ENCODE assay signal across 13 cellular contexts in genomic region chr17:49388692-49389513, GRCh38. TPM values are rescaled to one million over a fixed set of nuclear protein-coding genes. Genes with fewer than 3 reads are reported as not detected.
A peak's percentile ranks its signal among the peaks of the same experiment; 100 is the strongest.
DNase-seq lines count a peak whose midpoint lies in the region; ATAC-seq and TF ChIP-seq lines count a peak whose summit lies in the region.
"Had no signal": no experiment of that assay in that cellular context is flagged by ENCODE, and none has a peak within 500 bp of the region (broad histone marks: within the 10 kb centered on the region; RNA-seq: fewer than 3 reads in every experiment).

No MANE protein-coding gene starts in this region.

- H3K4me3 Mint-ChIP-seq in activated T-cell treated with anti-CD3 and anti-CD28 coated beads, Interleukin-2, amount 50 U/mL, for 24 hours = peak overlapping the region; percentile 30

- intact Hi-C loops in dorsolateral prefrontal cortex (cut with DNase I) = no loop called here

- no peak overlapping the region for H3K18ac ChIP-seq in neuronal stem cell (ENCODE audit: low read length)

- H3K4me3 ChIP-seq in OCI-LY3 (ENCODE audit: low read length) = no peak overlapping the region
- no peak overlapping the region for H3K4me3 ChIP-seq in dorsolateral prefrontal cortex
- H3K4me3 ChIP-seq in neuronal stem cell (ENCODE audit: low read length in 2 of 2) = no peak overlapping the region
- H3K4me3 ChIP-seq: gastroesophageal sphincter, left lung had no signal

- no peak overlapping the region for H3K14ac ChIP-seq in neuronal stem cell (ENCODE audit: low read length)

- no peak for DNase-seq in activated T-cell treated with anti-CD3 and anti-CD28 coated beads, Interleukin-2, amount 50 U/mL, for 24 hours
- no peak for DNase-seq in activated T-cell treated with anti-CD3 and anti-CD28 coated beads, Interleukin-2, amount 50 U/mL, for 1 hour
- DNase-seq in dorsolateral prefrontal cortex (no peak), stromal cell of bone marrow (ENCODE audit: low read depth) (peak; percentile 18), neuronal stem cell (ENCODE audit: low spot score) (no peak), GM19240 (ENCODE audit: insufficient read length, low spot score) (no peak)
- DNase-seq: cerebellar nuclear complex, left lung, NCI-H1105 treated with DMSO at 0.1 percent for 48 hours, NCI-H774 had no signal

- no peaks in the 10 kb centered on the region for H3K79me2 ChIP-seq in OCI-LY3 (ENCODE audit: low read length)

- no peak overlapping the region for H2BK5ac ChIP-seq in neuronal stem cell (ENCODE audit: low read length)

- H4K20me1 ChIP-seq in OCI-LY3 (ENCODE audit: insufficient read depth, low read length) = no peaks in the 10 kb centered on the region

- no peak overlapping the region for H2BK15ac ChIP-seq in neuronal stem cell (ENCODE audit: low read length)

- no CpG with 5 or more reads among the region's 8 CpGs for WGBS in neuronal stem cell (ENCODE audit: extremely low coverage in 2 of 2, insufficient read length in 2 of 2, insufficient replicate concordance in 1 of 2), 2 donors

- H3K23ac ChIP-seq in neuronal stem cell (ENCODE audit: low read depth, low read length, poor library complexity) = no peak overlapping the region

- H2BK120ac ChIP-seq in neuronal stem cell (ENCODE audit: low read depth, low read length) = no peak overlapping the region

- H3K27ac Mint-ChIP-seq in activated T-cell treated with anti-CD3 and anti-CD28 coated beads, Interleukin-2, amount 50 U/mL, for 24 hours = peak overlapping the region; percentile 86

- H3K27me3 ChIP-seq in OCI-LY3 (ENCODE audit: low read depth, low read length) = no peaks in the 10 kb centered on the region
- no peaks in the 10 kb centered on the region for H3K27me3 ChIP-seq in dorsolateral prefrontal cortex
- peaks cover 0 to 13% (median 0%) of the 10 kb centered on the region in 3 experiments for H3K27me3 ChIP-seq in neuronal stem cell (ENCODE audit: control insufficient read depth in 3 of 3, insufficient read depth in 3 of 3, low read depth in 1 of 3, low read length in 3 of 3)
- H3K27me3 ChIP-seq: gastroesophageal sphincter, left lung had no signal

- ATAC-seq in HG02973 (IDR thresholded peaks at IDR 0.05; ENCODE audit: unreplicated experiment) = no peak
- ATAC-seq: gastroesophageal sphincter, left lung had no signal

- TF ChIP-seq CTCF in OCI-LY3 (IDR thresholded peaks at IDR 0.05; ENCODE audit: low read depth, low read length) (no peak), dorsolateral prefrontal cortex (IDR thresholded peaks at IDR 0.05 in 54 of 56, conservative IDR thresholded peaks at IDR 0.05 in 2 of 56; ENCODE audit: low read depth in 1 of 56, partially characterized antibody in 56 of 56) (no peak)

- no peak overlapping the region for H2AK5ac ChIP-seq in neuronal stem cell (ENCODE audit: low read depth, low read length)

- H3K9me3 ChIP-seq in OCI-LY3 (ENCODE audit: insufficient read depth, low read length) (no peaks in the 10 kb centered on the region), neuronal stem cell (replicated peaks in 1 of 2; ENCODE audit: control insufficient read depth in 2 of 2, insufficient read depth in 1 of 2, low read depth in 1 of 2, low read length in 2 of 2) (no peaks in the 10 kb centered on the region)
- H3K9me3 ChIP-seq: gastroesophageal sphincter, left lung had no signal

- peaks cover 50% of the 10 kb centered on the region for H3K4me1 Mint-ChIP-seq in activated T-cell treated with anti-CD3 and anti-CD28 coated beads, Interleukin-2, amount 50 U/mL, for 24 hours (ENCODE audit: low read depth)

- H3K4me2 ChIP-seq in OCI-LY3 (ENCODE audit: low read length) (peak overlapping the region; percentile 28; the same call in 1 of the 2 replicates), neuronal stem cell (ENCODE audit: insufficient read depth, low read length, poor library complexity, severe bottlenecking) (no peak overlapping the region)

- H3K36me3 ChIP-seq in OCI-LY3 (replicated peaks; ENCODE audit: low read depth, low read length) = no peaks in the 10 kb centered on the region
- no peaks in the 10 kb centered on the region for H3K36me3 ChIP-seq in neuronal stem cell (replicated peaks in 1 of 2; ENCODE audit: control insufficient read depth in 2 of 2, insufficient read depth in 2 of 2, low read length in 2 of 2)
- H3K36me3 ChIP-seq: gastroesophageal sphincter, left lung had no signal

- H4K8ac ChIP-seq in neuronal stem cell (ENCODE audit: low read depth, low read length) = no peak overlapping the region

- H3K36me3 Mint-ChIP-seq in activated T-cell treated with anti-CD3 and anti-CD28 coated beads, Interleukin-2, amount 50 U/mL, for 24 hours (ENCODE audit: low read depth) = no peaks in the 10 kb centered on the region

- H3K9ac ChIP-seq in OCI-LY3 (ENCODE audit: low read length) = no peak overlapping the region
- no peak overlapping the region for H3K9ac ChIP-seq in neuronal stem cell (ENCODE audit: low read depth, low read length, poor library complexity)

- H3K4me1 ChIP-seq in OCI-LY3 (ENCODE audit: low read length) (peaks cover 22% of the 10 kb centered on the region), neuronal stem cell (ENCODE audit: control insufficient read depth in 2 of 2, insufficient read depth in 1 of 2, low read depth in 1 of 2, low read length in 2 of 2) (peaks cover 3 to 8% of the 10 kb centered on the region in 2 donors)

- no peak overlapping the region for H2BK12ac ChIP-seq in neuronal stem cell (ENCODE audit: low read length)

- H3K4ac ChIP-seq in neuronal stem cell (ENCODE audit: low read length) = no peak overlapping the region

- H3K79me1 ChIP-seq in neuronal stem cell (ENCODE audit: low read depth, low read length) = no peaks in the 10 kb centered on the region

- H3K27ac ChIP-seq in OCI-LY3 (ENCODE audit: low read length) (no peak overlapping the region), dorsolateral prefrontal cortex (peak overlapping the region in 33 of 59 donors; percentile 4 to 100 (median 97)), neuronal stem cell (replicated peaks; ENCODE audit: low read length) (no peak overlapping the region)

- H2AFZ ChIP-seq in OCI-LY3 (ENCODE audit: low read depth, low read length) (no peak overlapping the region), neuronal stem cell (ENCODE audit: low read length) (no peak overlapping the region)

- no peaks in the 10 kb centered on the region for H3K27me3 Mint-ChIP-seq in activated T-cell treated with anti-CD3 and anti-CD28 coated beads, Interleukin-2, amount 50 U/mL, for 24 hours

- no peaks in the 10 kb centered on the region for H3K9me3 Mint-ChIP-seq in activated T-cell treated with anti-CD3 and anti-CD28 coated beads, Interleukin-2, amount 50 U/mL, for 24 hours

- no peak overlapping the region for H4K91ac ChIP-seq in neuronal stem cell (ENCODE audit: low read depth, low read length, poor library complexity)

RNA-seq across cellular contexts. Expression of gene PHB1, which starts 25.8 kb away (rescaled TPM):
- total RNA-seq in dorsolateral prefrontal cortex = 100 to 1,000 TPM in 23 of 120 experiments, 10 to 100 TPM in 97; 64.2 to 118 (median 89.1) TPM
- 110 TPM for polyA plus RNA-seq in neuronal stem cell (2013, experiment 1 of 2)
- polyA plus RNA-seq in neuronal stem cell (2013, experiment 2 of 2) = 105 TPM

RNA-seq across cellular contexts. Expression of gene ZNF652, which starts 26.9 kb away (rescaled TPM):
- 100 to 1,000 TPM in 12 of 120 experiments, 10 to 100 TPM in 108; 27.4 to 153 (median 59.4) TPM for total RNA-seq in dorsolateral prefrontal cortex
- polyA plus RNA-seq in neuronal stem cell (2013, experiment 1 of 2) = 27.1 TPM
- 28.1 TPM for polyA plus RNA-seq in neuronal stem cell (2013, experiment 2 of 2)

Comparison
In these comparisons a context has a peak if more than half of its experiments do, and no peak if none do; other contexts are left out.
1. H3K27ac ChIP-seq: peak in dorsolateral prefrontal cortex (33 of 59); none in OCI-LY3 (single experiment) and neuronal stem cell (single experiment).